Comparison of ENCODE assay signal across 9 cellular contexts in the genomic region with DNA sequence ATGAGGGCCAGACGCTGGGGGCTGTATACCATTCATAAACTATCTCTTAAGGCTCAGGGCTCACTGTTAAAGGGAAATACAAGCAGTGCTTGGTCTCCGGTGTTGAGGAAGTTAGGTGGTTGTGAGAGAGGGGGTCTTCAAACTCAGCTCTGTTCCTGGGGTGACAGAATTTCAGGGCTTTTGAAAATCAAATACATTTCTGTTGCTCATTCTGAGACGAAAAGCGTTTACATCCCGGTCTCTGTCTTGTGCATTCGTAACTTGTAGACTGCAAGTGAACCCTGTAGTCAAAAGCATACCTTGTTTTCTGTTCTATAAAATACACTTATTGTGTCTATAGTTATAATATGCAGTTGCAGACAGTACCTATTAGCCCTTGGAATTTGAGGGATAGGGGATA. TPM values are rescaled to one million over a fixed set of nuclear protein-coding genes. Genes with fewer than 3 reads are reported as not detected.
DNase-seq lines count a peak whose midpoint lies in the region; ATAC-seq and TF ChIP-seq lines count a peak whose summit lies in the region.
"Had no signal": no experiment of that assay in that cellular context is flagged by ENCODE, and none has a peak within 500 bp of the region (broad histone marks: within the 10 kb centered on the region; RNA-seq: fewer than 3 reads in every experiment).

No MANE protein-coding gene starts in this region.

- H3K27me3 ChIP-seq in SU-DHL-6 (ENCODE audit: low read length) = no peaks in the 10 kb centered on the region
- H3K27me3 ChIP-seq in foreskin keratinocyte = no peaks in the 10 kb centered on the region
- H3K27me3 ChIP-seq in thoracic aorta (replicated peaks; ENCODE audit: insufficient read depth) = no peaks in the 10 kb centered on the region

- H3K4me3 Mint-ChIP-seq in activated T-cell treated with anti-CD3 and anti-CD28 coated beads, Interleukin-2, amount 50 U/mL, for 72 hours = peak overlapping the region; percentile 67 to 73

- ATAC-seq in activated T-cell treated with anti-CD3 and anti-CD28 coated beads, Interleukin-2, amount 50 U/mL, for 72 hours (replicated peaks in 1 of 2) = no peak
- ATAC-seq in foreskin keratinocyte (no peak), thoracic aorta (ENCODE audit: insufficient number of reproducible peaks, low FRiP score, low read depth) (no peak), GM21737 (IDR thresholded peaks at IDR 0.05; ENCODE audit: unreplicated experiment) (no peak), HG02623 (IDR thresholded peaks at IDR 0.05; ENCODE audit: unreplicated experiment) (no peak)

- H3K79me2 ChIP-seq in SU-DHL-6 (ENCODE audit: insufficient read depth, low read length) = peaks cover 13% of the 10 kb centered on the region; the same call in 1 of the 2 replicates

- H3K36me3 ChIP-seq in SU-DHL-6 (ENCODE audit: low read length) = no peaks in the 10 kb centered on the region
- no peaks in the 10 kb centered on the region for H3K36me3 ChIP-seq in thoracic aorta

- no peak for DNase-seq in activated T-cell treated with anti-CD3 and anti-CD28 coated beads, Interleukin-2, amount 50 U/mL, for 72 hours
- DNase-seq in activated T-cell treated with anti-CD3 and anti-CD28 coated beads, Interleukin-2, amount 50 U/mL, for 1 hour = no peak
- DNase-seq in foreskin keratinocyte (no peak), thoracic aorta (ENCODE audit: low spot score) (no peak), glomerular visceral epithelial cell (ENCODE audit: extremely low spot score) (no peak)

- peak overlapping the region; percentile 78 for H3K4me2 ChIP-seq in SU-DHL-6 (ENCODE audit: low read depth, low read length, poor library complexity, severe bottlenecking)

- peak overlapping the region; percentile 65 for H3K9ac ChIP-seq in SU-DHL-6 (ENCODE audit: low read length)

- peaks cover 42% of the 10 kb centered on the region for H3F3A ChIP-seq in SU-DHL-6 (ENCODE audit: insufficient read depth)

- H3K9me2 ChIP-seq in SU-DHL-6 (replicated peaks; ENCODE audit: insufficient read depth, low read length) = no peaks in the 10 kb centered on the region

- H3K9me3 ChIP-seq in SU-DHL-6 (ENCODE audit: insufficient read depth, low read length) (no peaks in the 10 kb centered on the region), thoracic aorta (no peaks in the 10 kb centered on the region)

- H3K27ac Mint-ChIP-seq in activated T-cell treated with anti-CD3 and anti-CD28 coated beads, Interleukin-2, amount 50 U/mL, for 72 hours = no peak overlapping the region

- peak overlapping the region; percentile 91 for H3K27ac ChIP-seq in SU-DHL-6 (ENCODE audit: low read depth, low read length)
- H3K27ac ChIP-seq in foreskin keratinocyte = peak overlapping the region; percentile 86
- H3K27ac ChIP-seq in thoracic aorta = peak overlapping the region; percentile 97 to 98
- H3K27ac ChIP-seq: C4-2B had no signal

- H2AFZ ChIP-seq in SU-DHL-6 (ENCODE audit: low read depth, low read length, severe bottlenecking) = no peak overlapping the region

- peaks cover 21% of the 10 kb centered on the region for H4K20me1 ChIP-seq in SU-DHL-6 (ENCODE audit: low read depth, low read length)

- H3K4me1 Mint-ChIP-seq in activated T-cell treated with anti-CD3 and anti-CD28 coated beads, Interleukin-2, amount 50 U/mL, for 72 hours (ENCODE audit: low read depth) = peaks cover 61% of the 10 kb centered on the region

- no peaks in the 10 kb centered on the region for H3K27me3 Mint-ChIP-seq in activated T-cell treated with anti-CD3 and anti-CD28 coated beads, Interleukin-2, amount 50 U/mL, for 72 hours (ENCODE audit: low read depth)

- TF ChIP-seq CTCF in SU-DHL-6 (IDR thresholded peaks at IDR 0.05; ENCODE audit: insufficient read depth, low read length, poor library complexity, severe bottlenecking) = no peak
- no peak for TF ChIP-seq CTCF in foreskin keratinocyte (conservative IDR thresholded peaks at IDR 0.05)
- no peak for TF ChIP-seq CTCF in thoracic aorta (IDR thresholded peaks at IDR 0.05)

- H3K4me1 ChIP-seq in foreskin keratinocyte = peaks cover 25% of the 10 kb centered on the region
- peaks cover 31 to 48% of the 10 kb centered on the region in 2 donors for H3K4me1 ChIP-seq in thoracic aorta (ENCODE audit: control insufficient read depth in 1 of 2, low read depth in 2 of 2)

- no peaks in the 10 kb centered on the region for H3K36me3 Mint-ChIP-seq in activated T-cell treated with anti-CD3 and anti-CD28 coated beads, Interleukin-2, amount 50 U/mL, for 72 hours (ENCODE audit: insufficient read depth in 2 of 2)

- H3K9me3 Mint-ChIP-seq in activated T-cell treated with anti-CD3 and anti-CD28 coated beads, Interleukin-2, amount 50 U/mL, for 72 hours = no peaks in the 10 kb centered on the region

- peak overlapping the region; percentile 57 for H3K4me3 ChIP-seq in SU-DHL-6 (ENCODE audit: insufficient read depth, low read length, poor library complexity, severe bottlenecking)
- peak overlapping the region; percentile 94 for H3K4me3 ChIP-seq in thoracic aorta

RNA-seq across cellular contexts. Expression of gene SLCO3A1, which starts 1.7 kb away (rescaled TPM):
- 10 to 100 TPM in 1 of 2 donors, 1 to 10 TPM in 1; 8.2 to 13.6 TPM for total RNA-seq in activated T-cell treated with anti-CD3 and anti-CD28 coated beads, Interleukin-2, amount 50 U/mL, for 72 hours
- 10.5 and 13.7 TPM in 2 replicates for total RNA-seq in foreskin keratinocyte
- polyA plus RNA-seq in foreskin keratinocyte = 15.3 and 16.6 TPM in 2 replicates
- total RNA-seq in thoracic aorta = 10 to 100 TPM; 16.5 to 39.1 TPM
